In the genomic region with DNA sequence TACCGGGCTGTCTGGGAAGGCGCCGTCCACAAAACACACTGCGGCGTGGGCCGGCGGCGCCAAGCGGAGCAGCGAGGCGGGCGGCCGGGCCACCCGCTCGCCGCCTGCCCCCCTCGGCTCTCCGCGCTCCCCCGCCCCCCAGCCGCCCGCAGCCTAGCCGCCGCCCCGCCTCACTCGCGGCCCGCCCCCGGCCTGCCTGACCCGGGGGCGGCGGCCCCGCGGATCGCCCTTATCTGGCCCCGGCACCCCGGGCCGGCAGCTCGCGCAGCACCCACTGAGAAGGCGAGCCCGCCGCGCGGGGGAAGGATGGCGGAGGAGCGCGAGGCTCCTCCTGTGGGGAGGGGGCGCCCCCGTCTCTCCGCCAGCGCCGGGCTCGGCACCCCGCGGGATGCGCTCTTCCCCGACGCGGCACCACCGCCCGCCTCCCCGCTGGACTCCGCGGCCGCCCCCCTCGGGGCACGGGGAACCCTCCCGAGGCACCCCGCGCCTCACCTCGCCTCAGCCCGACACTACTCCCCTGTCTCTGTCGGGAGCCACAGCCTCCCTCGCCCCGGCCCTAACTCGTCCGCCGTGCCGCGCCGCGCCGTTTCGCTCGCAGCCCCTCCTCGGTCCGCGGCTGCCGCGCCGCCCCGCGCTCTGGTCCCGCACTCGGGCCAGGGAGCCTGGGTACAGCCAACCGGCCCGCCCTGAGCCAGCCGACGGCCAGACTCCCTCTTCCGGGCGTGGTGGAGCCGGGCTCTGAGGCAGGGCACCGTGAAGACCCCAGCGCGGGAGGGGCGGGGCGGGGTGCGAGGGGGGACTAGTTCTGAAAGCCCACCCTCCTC, we compare ENCODE assay signal across 8 cellular contexts. TPM values are rescaled to one million over a fixed set of nuclear protein-coding genes. Genes with fewer than 3 reads are reported as not detected.
DNase-seq lines count a peak whose midpoint lies in the region; ATAC-seq and TF ChIP-seq lines count a peak whose summit lies in the region.

No MANE protein-coding gene starts in this region.

- ATAC-seq in CD8-positive, alpha-beta T cell = peak; percentile 33
- peak; percentile 49 for ATAC-seq in GM19397 (IDR thresholded peaks at IDR 0.05; ENCODE audit: unreplicated experiment)
- peak; percentile 39 for ATAC-seq in HG03460 (IDR thresholded peaks at IDR 0.05; ENCODE audit: unreplicated experiment)

- peaks cover 10% of the 10 kb centered on the region for H3K4me1 ChIP-seq in CD8-positive, alpha-beta T cell (ENCODE audit: insufficient read depth, low read length)
- H3K4me1 ChIP-seq in iPS-20b (ENCODE audit: insufficient read depth, low read length) (peaks cover 10% of the 10 kb centered on the region; the same call in 1 of the 2 replicates), smooth muscle cell (ENCODE audit: low read depth) (no peaks in the 10 kb centered on the region)

- POLR2A ChIA-PET in CD8-positive, alpha-beta T cell (lab: Charles Lee) = no interaction called here

- no peak for TF ChIP-seq CTCF in CD8-positive, alpha-beta T cell (IDR thresholded peaks at IDR 0.05)
- TF ChIP-seq CTCF in smooth muscle cell (IDR thresholded peaks at IDR 0.05; ENCODE audit: borderline replicate concordance, insufficient read depth, poor library complexity, severe bottlenecking) = no peak

- peak overlapping the region; percentile 86 for H3K4me3 ChIP-seq in CD8-positive, alpha-beta T cell (ENCODE audit: low read depth, low read length)
- H3K4me3 ChIP-seq in iPS-20b (ENCODE audit: low read length) = peak overlapping the region; percentile 90; the same call in 1 of the 2 replicates
- peak overlapping the region; percentile 73 for H3K4me3 ChIP-seq in smooth muscle cell

- peak overlapping the region; percentile 90 for H3K4me2 ChIP-seq in smooth muscle cell

- CTCF ChIA-PET in CD8-positive, alpha-beta T cell (lab: Charles Lee) = no interaction called here

- H3K27ac ChIP-seq in CD8-positive, alpha-beta T cell (ENCODE audit: low read depth, low read length) = peak overlapping the region; percentile 83
- H3K27ac ChIP-seq in iPS-20b (ENCODE audit: low read length) (no peak overlapping the region), smooth muscle cell (ENCODE audit: low read depth) (peak overlapping the region; percentile 86)

- H3K9me3 ChIP-seq in CD8-positive, alpha-beta T cell (ENCODE audit: low read length) = no peaks in the 10 kb centered on the region
- H3K9me3 ChIP-seq in iPS-20b (ENCODE audit: insufficient read depth, low read depth, low read length) (no peaks in the 10 kb centered on the region), smooth muscle cell (replicated peaks; ENCODE audit: low read depth) (no peaks in the 10 kb centered on the region)

- peaks cover 28% of the 10 kb centered on the region for H3K4me1 Mint-ChIP-seq in CD8-positive, alpha-beta T cell (ENCODE audit: low read depth)

- peak overlapping the region; percentile 95 for H2AFZ ChIP-seq in smooth muscle cell (ENCODE audit: low read depth)

- WGBS in smooth muscle cell (ENCODE audit: low lambda C conversion rate) = 60% methylated on average over 15 of the region's 109 CpGs

- no peaks in the 10 kb centered on the region for H3K27me3 ChIP-seq in CD8-positive, alpha-beta T cell (ENCODE audit: insufficient read depth, low read length)
- H3K27me3 ChIP-seq in iPS-20b (ENCODE audit: insufficient read depth, low read length) (no peaks in the 10 kb centered on the region; the same call in 1 of the 2 replicates), smooth muscle cell (ENCODE audit: low read depth) (no peaks in the 10 kb centered on the region)

- H3K36me3 Mint-ChIP-seq in CD8-positive, alpha-beta T cell = peaks cover 2% of the 10 kb centered on the region

- peak overlapping the region; percentile 98 for H3K27ac Mint-ChIP-seq in CD8-positive, alpha-beta T cell

- H3F3A ChIP-seq in smooth muscle cell (ENCODE audit: low read depth) = peaks cover 5% of the 10 kb centered on the region

- peak overlapping the region; percentile 92 for H3K4me3 Mint-ChIP-seq in CD8-positive, alpha-beta T cell

- H3K9me3 Mint-ChIP-seq in CD8-positive, alpha-beta T cell = no peaks in the 10 kb centered on the region

- intact Hi-C loops in CD8-positive, alpha-beta T cell (cut with DNase I, micrococcal nuclease) = loop anchor here in 1 of 2 experiments (5.0 kb wide), 1 partner anchor 115 kb away; no protein-coding TSS in a partner anchor

- H3K9ac ChIP-seq in iPS-20b (ENCODE audit: low read depth, low read length) (peak overlapping the region; percentile 76; the same call in 1 of the 2 replicates), smooth muscle cell (ENCODE audit: low read depth) (peak overlapping the region; percentile 73)

- DNase-seq in CD8-positive, alpha-beta T cell = peak; percentile 9 to 62 (median 32)
- DNase-seq in T-helper 22 cell (ENCODE audit: low read depth) (peak; percentile 32), brain pericyte (ENCODE audit: low read depth, low spot score) (peak; percentile 0), smooth muscle cell (lab: John Stamatoyannopoulos, UW; ENCODE audit: unreplicated experiment) (peak; percentile 48), GOT3 (lab: John Stamatoyannopoulos, UW) (no peak)

- H3K36me3 ChIP-seq in CD8-positive, alpha-beta T cell (ENCODE audit: insufficient read depth, low read length) = no peaks in the 10 kb centered on the region
- H3K36me3 ChIP-seq in iPS-20b (ENCODE audit: insufficient read depth, low read depth, low read length) (no peaks in the 10 kb centered on the region), smooth muscle cell (ENCODE audit: low read depth) (no peaks in the 10 kb centered on the region)

- peaks cover 41% of the 10 kb centered on the region for H4K20me1 ChIP-seq in smooth muscle cell (ENCODE audit: low read depth)

- H3K27me3 Mint-ChIP-seq in CD8-positive, alpha-beta T cell (ENCODE audit: low read depth) = no peaks in the 10 kb centered on the region

- no peaks in the 10 kb centered on the region for H3K79me2 ChIP-seq in smooth muscle cell (ENCODE audit: low read depth)

RNA-seq across cellular contexts. Expression of a gene that starts 0.6 kb away (rescaled TPM):
- total RNA-seq in CD8-positive, alpha-beta T cell = 10 to 100 TPM; 14.7 to 18.4 TPM
- 17.1 and 20.7 TPM in 2 replicates for total RNA-seq in smooth muscle cell
- polyA plus RNA-seq in smooth muscle cell = 3.2 and 4.8 TPM in 2 replicates

RNA-seq across cellular contexts. Expression of a gene that starts 33.0 kb away (rescaled TPM):
- not detected for total RNA-seq in CD8-positive, alpha-beta T cell
- not detected in 2 replicates for total RNA-seq in smooth muscle cell
- polyA plus RNA-seq in smooth muscle cell = not detected in 2 replicates
